ENCODE assay signal across 18 cellular contexts in the genomic region with DNA sequence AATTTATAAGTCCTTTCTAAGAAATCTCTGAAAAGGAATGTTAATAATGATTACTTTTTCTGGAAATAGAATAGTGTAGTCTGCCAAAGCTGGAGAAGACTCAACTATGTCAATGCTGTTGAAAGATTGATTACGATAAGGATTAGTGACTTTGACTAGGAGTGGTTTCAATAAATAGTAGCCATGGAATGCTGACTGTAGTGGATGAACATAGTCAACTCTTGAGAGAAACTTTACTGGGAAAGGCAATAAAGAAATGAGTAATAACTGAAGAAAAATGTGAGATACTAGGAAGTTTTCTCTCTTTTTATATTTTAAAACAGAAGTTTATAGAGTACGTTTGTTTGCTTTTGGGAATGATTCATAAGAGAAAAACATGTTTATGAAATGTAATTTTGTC.
"Had no signal": no experiment of that assay in that cellular context is flagged by ENCODE, and none has a peak within 500 bp of the region (broad histone marks: within the 10 kb centered on the region; RNA-seq: fewer than 3 reads in every experiment).

No MANE protein-coding gene starts in this region.

- H3K36me3 ChIP-seq: colonic mucosa, gastrocnemius medialis, heart right ventricle, left ventricle myocardium inferior, lower lobe of right lung, tibial nerve had no signal

- H3K27ac ChIP-seq: colonic mucosa, gastrocnemius medialis, heart right ventricle, left ventricle myocardium inferior, lower lobe of right lung, skin epidermis, testis, tibial nerve had no signal

- H3K4me1 ChIP-seq: colonic mucosa, gastrocnemius medialis, heart right ventricle, left ventricle myocardium inferior, lower lobe of right lung, testis, tibial nerve had no signal

- H3K4me3 ChIP-seq: colonic mucosa, gastrocnemius medialis, heart right ventricle, left ventricle myocardium inferior, lower lobe of right lung, skin epidermis, testis, tibial nerve had no signal

- H3K27me3 ChIP-seq: colonic mucosa, gastrocnemius medialis, heart right ventricle, testis, tibial nerve had no signal

- H3K9me3 ChIP-seq: colonic mucosa, gastrocnemius medialis, heart right ventricle, left ventricle myocardium inferior, lower lobe of right lung, testis, tibial nerve had no signal

- ATAC-seq: gastrocnemius medialis; heart right ventricle; lower lobe of right lung; natural killer cell; sciatic nerve; stimulated activated naive B cell treated with anti-CD40 and anti-IgM and Interleukin-4, amounts not matched to agents 10 μg/mL and 1 μg/mL and 100 μg/mL, for 72 hours; stimulated activated naive CD8-positive, alpha-beta T cell treated with anti-CD3 and anti-CD28 coated beads, Interleukin-15, amount 100 ng/mL, for 72 hours had no signal

- DNase-seq: colonic mucosa; dermis blood vessel endothelial cell; erythroblast; gastrocnemius medialis; heart right ventricle; immature natural killer cell; left ventricle myocardium inferior; lower lobe of right lung; natural killer cell; posterior cingulate gyrus; stimulated activated CD4-positive, alpha-beta T cell treated with anti-CD3 and anti-CD28 coated beads, Interleukin-2, amount 100 ng/mL, for 24 hours; stimulated activated CD4-positive, alpha-beta T cell treated with anti-CD3 and anti-CD28 coated beads, Interleukin-4, amount 100 ng/mL, for 4 hours; stimulated activated naive B cell treated with anti-CD40 and anti-IgM and Interleukin-4, amounts not matched to agents 10 μg/mL and 1 μg/mL and 100 μg/mL, for 72 hours; stimulated activated naive CD8-positive, alpha-beta T cell treated with anti-CD3 and anti-CD28 coated beads, Interleukin-15, amount 100 ng/mL, for 72 hours; testis had no signal
